ENCODE assay signal across 38 cellular contexts in genomic region chr21:35705237-35705887, GRCh38.
"Had no signal": no experiment of that assay in that cellular context is flagged by ENCODE, and none has a peak within 500 bp of the region (broad histone marks: within the 10 kb centered on the region; RNA-seq: fewer than 3 reads in every experiment).

No MANE protein-coding gene starts in this region.

- H3K4me3 ChIP-seq: adrenal gland, cardiac muscle cell had no signal

- H3K4me3 Mint-ChIP-seq: activated B cell treated with CpG ODN at 0.5 μM for 24 hours; activated CD4-positive, alpha-beta memory T cell treated with anti-CD3 and anti-CD28 coated beads for 36 hours; activated CD4-positive, alpha-beta T cell treated with anti-CD3 and anti-CD28 coated beads, Interleukin-2, amount 10 ng/mL, durations not matched to agents 24 days and 14 days; activated CD8-positive, alpha-beta T cell treated with anti-CD3 and anti-CD28 coated beads for 36 hours; activated naive CD4-positive, alpha-beta T cell treated with anti-CD3 and anti-CD28 coated beads for 36 hours; activated naive CD8-positive, alpha-beta T cell treated with anti-CD3 and anti-CD28 coated beads for 36 hours; activated T-cell treated with anti-CD3 and anti-CD28 coated beads, Interleukin-2, amount 50 U/mL, for 4 hours; activated T-cell treated with anti-CD3 and anti-CD28 coated beads, Interleukin-2, amount 50 U/mL, for 72 hours; activated T-helper 1 cell treated with anti-CD3 and anti-CD28 coated beads, Interleukin-12 subunit alpha, Interleukin-12 subunit beta, Interleukin-2, Interleukin-4 antibody, amounts not matched to agents 30 ng/mL and 10 ng/mL and 1 ng/mL, durations not matched to agents 14 hours and 24 hours and 36 hours; activated T-helper 17 cell treated with anti-CD3 and anti-CD28 coated beads, Interleukin-2, amount 50 U/mL, for 72 hours; brain; central memory CD8-positive, alpha-beta T cell; T-helper 1 cell treated with Interleukin-12 subunit alpha and Interleukin-12 subunit beta and Interleukin-4 antibody, amounts not matched to agents 30 μg/mL and 1 μg/mL, for 36 hours; T-helper 2 cell treated with Interferon-gamma antibody and Interleukin-4, amounts not matched to agents 5 μg/mL and 100 μg/mL, for 36 hours had no signal

- DNase-seq: activated B cell treated with CpG ODN at 0.5 μM for 24 hours; activated CD4-positive, alpha-beta memory T cell treated with anti-CD3 and anti-CD28 coated beads for 36 hours; activated CD4-positive, alpha-beta T cell treated with anti-CD3 and anti-CD28 coated beads for 4 hours; activated CD4-positive, alpha-beta T cell treated with anti-CD3 and anti-CD28 coated beads, Interleukin-2, amount 10 ng/mL, durations not matched to agents 24 days and 14 days; activated CD4-positive, alpha-beta T cell treated with anti-CD3 and anti-CD28 coated beads, Interleukin-2, amount 50 U/mL, for 1 hour; activated CD4-positive, alpha-beta T cell treated with anti-CD3 and anti-CD28 coated beads, Interleukin-2, amount 50 U/mL, for 4 hours; activated CD4-positive, CD25-positive, alpha-beta regulatory T cell treated with anti-CD3 and anti-CD28 coated beads, Interleukin-2, amount 50 U/mL, for 72 hours; activated CD8-positive, alpha-beta memory T cell treated with anti-CD3 and anti-CD28 coated beads, Interleukin-2, amount 50 U/mL, for 4 hours; activated CD8-positive, alpha-beta T cell treated with anti-CD3 and anti-CD28 coated beads for 36 hours; activated effector memory CD4-positive, alpha-beta T cell treated with anti-CD3 and anti-CD28 coated beads, Interleukin-2, amount 50 U/mL, for 16 hours; activated gamma-delta T cell treated with Interleukin-2 at 50 U/mL for 16 hours; activated naive CD4-positive, alpha-beta T cell; activated naive CD4-positive, alpha-beta T cell treated with anti-CD3 and anti-CD28 coated beads for 36 hours; activated naive CD4-positive, alpha-beta T cell treated with anti-CD3 and anti-CD28 coated beads, Interleukin-2, amount 50 U/mL, for 16 hours; activated naive CD8-positive, alpha-beta T cell treated with anti-CD3 and anti-CD28 coated beads for 36 hours; activated T-cell treated with anti-CD3 and anti-CD28 coated beads for 4 hours; activated T-cell treated with anti-CD3 and anti-CD28 coated beads, Interleukin-2, amount 50 U/mL, for 1 hour; activated T-cell treated with anti-CD3 and anti-CD28 coated beads, Interleukin-2, amount 50 U/mL, for 4 hours; activated T-cell treated with anti-CD3 and anti-CD28 coated beads, Interleukin-2, amount 50 U/mL, for 72 hours; adrenal gland; amniotic stem cell; aorta; caudate nucleus; T-helper 1 cell; T-helper 2 cell; T-helper 9 cell had no signal

- H3K4me1 ChIP-seq: adrenal gland had no signal

- H3K27ac ChIP-seq: adrenal gland, cardiac muscle cell, VCaP had no signal

- H3K36me3 Mint-ChIP-seq: activated CD4-positive, alpha-beta memory T cell treated with anti-CD3 and anti-CD28 coated beads for 36 hours; activated naive CD4-positive, alpha-beta T cell treated with anti-CD3 and anti-CD28 coated beads, Interleukin-2, amount 50 U/mL, for 72 hours; activated naive CD8-positive, alpha-beta T cell treated with anti-CD3 and anti-CD28 coated beads for 36 hours; brain had no signal

- FAIRE-seq: astrocyte, bronchial epithelial cell, TTC549 had no signal

- H3K4me1 Mint-ChIP-seq: activated B cell treated with CpG ODN at 0.5 μM for 24 hours; activated CD4-positive, alpha-beta T cell treated with anti-CD3 and anti-CD28 coated beads, Interleukin-2, amount 10 ng/mL, durations not matched to agents 24 days and 14 days; activated naive CD8-positive, alpha-beta T cell treated with anti-CD3 and anti-CD28 coated beads for 36 hours; activated T-helper 17 cell treated with anti-CD3 and anti-CD28 coated beads, Interleukin-2, amount 50 U/mL, for 72 hours; brain; central memory CD8-positive, alpha-beta T cell had no signal

- ATAC-seq: activated CD8-positive, alpha-beta T cell treated with anti-CD3 and anti-CD28 coated beads for 36 hours; activated naive CD4-positive, alpha-beta T cell treated with anti-CD3 and anti-CD28 coated beads, Interleukin-2, amount 50 U/mL, for 72 hours; activated T-cell treated with anti-CD3 and anti-CD28 coated beads, Interleukin-2, amount 50 U/mL, for 4 hours; activated T-cell treated with anti-CD3 and anti-CD28 coated beads, Interleukin-2, amount 50 U/mL, for 72 hours; activated T-helper 17 cell treated with anti-CD3 and anti-CD28 coated beads, Interleukin-2, amount 50 U/mL, for 72 hours had no signal

- H3K36me3 ChIP-seq: adrenal gland, cardiac muscle cell had no signal

- H3K9me3 Mint-ChIP-seq: activated B cell treated with CpG ODN at 0.5 μM for 24 hours; activated CD4-positive, alpha-beta memory T cell treated with anti-CD3 and anti-CD28 coated beads for 36 hours; activated CD4-positive, alpha-beta T cell treated with anti-CD3 and anti-CD28 coated beads, Interleukin-2, amount 10 ng/mL, durations not matched to agents 24 days and 14 days; activated CD8-positive, alpha-beta T cell treated with anti-CD3 and anti-CD28 coated beads for 36 hours; activated naive CD4-positive, alpha-beta T cell treated with anti-CD3 and anti-CD28 coated beads for 36 hours; activated naive CD4-positive, alpha-beta T cell treated with anti-CD3 and anti-CD28 coated beads, Interleukin-2, amount 50 U/mL, for 72 hours; activated naive CD8-positive, alpha-beta T cell treated with anti-CD3 and anti-CD28 coated beads for 36 hours; activated T-cell treated with anti-CD3 and anti-CD28 coated beads, Interleukin-2, amount 50 U/mL, for 4 hours; activated T-cell treated with anti-CD3 and anti-CD28 coated beads, Interleukin-2, amount 50 U/mL, for 72 hours; activated T-helper 1 cell treated with anti-CD3 and anti-CD28 coated beads, Interleukin-12 subunit alpha, Interleukin-12 subunit beta, Interleukin-2, Interleukin-4 antibody, amounts not matched to agents 30 ng/mL and 10 ng/mL and 1 ng/mL, durations not matched to agents 14 hours and 24 hours and 36 hours; activated T-helper 17 cell treated with anti-CD3 and anti-CD28 coated beads, Interleukin-2, amount 50 U/mL, for 72 hours; brain; central memory CD8-positive, alpha-beta T cell; T-helper 1 cell treated with Interleukin-12 subunit alpha and Interleukin-12 subunit beta and Interleukin-4 antibody, amounts not matched to agents 30 μg/mL and 1 μg/mL, for 36 hours; T-helper 2 cell treated with Interferon-gamma antibody and Interleukin-4, amounts not matched to agents 5 μg/mL and 100 μg/mL, for 36 hours had no signal

- H3K9me3 ChIP-seq: adrenal gland had no signal

- H3K27ac Mint-ChIP-seq: activated B cell treated with CpG ODN at 0.5 μM for 24 hours; activated CD4-positive, alpha-beta memory T cell treated with anti-CD3 and anti-CD28 coated beads for 36 hours; activated CD4-positive, alpha-beta T cell treated with anti-CD3 and anti-CD28 coated beads, Interleukin-2, amount 10 ng/mL, durations not matched to agents 24 days and 14 days; activated CD8-positive, alpha-beta T cell treated with anti-CD3 and anti-CD28 coated beads for 36 hours; activated naive CD4-positive, alpha-beta T cell treated with anti-CD3 and anti-CD28 coated beads for 36 hours; activated naive CD8-positive, alpha-beta T cell treated with anti-CD3 and anti-CD28 coated beads for 36 hours; activated T-cell treated with anti-CD3 and anti-CD28 coated beads, Interleukin-2, amount 50 U/mL, for 72 hours; activated T-helper 1 cell treated with anti-CD3 and anti-CD28 coated beads, Interleukin-12 subunit alpha, Interleukin-12 subunit beta, Interleukin-2, Interleukin-4 antibody, amounts not matched to agents 30 ng/mL and 10 ng/mL and 1 ng/mL, durations not matched to agents 14 hours and 24 hours and 36 hours; activated T-helper 17 cell treated with anti-CD3 and anti-CD28 coated beads, Interleukin-2, amount 50 U/mL, for 72 hours; brain; T-helper 1 cell treated with Interleukin-12 subunit alpha and Interleukin-12 subunit beta and Interleukin-4 antibody, amounts not matched to agents 30 μg/mL and 1 μg/mL, for 36 hours; T-helper 2 cell treated with Interferon-gamma antibody and Interleukin-4, amounts not matched to agents 5 μg/mL and 100 μg/mL, for 36 hours had no signal
